2 cellular contexts compared by ENCODE assay signal in genomic region chr2:138455275-138455674, GRCh38.
TF ChIP-seq lines count a peak whose summit lies in the region.

No MANE protein-coding gene starts in this region.

TF ChIP-seq in GM12878, 131 proteins besides CTCF, POLR2A, EP300 and RAD21:
- TF ChIP-seq ZBTB40 (IDR thresholded peaks at IDR 0.05; ENCODE audit: borderline replicate concordance) = no peak
- TF ChIP-seq, protein P1, sequence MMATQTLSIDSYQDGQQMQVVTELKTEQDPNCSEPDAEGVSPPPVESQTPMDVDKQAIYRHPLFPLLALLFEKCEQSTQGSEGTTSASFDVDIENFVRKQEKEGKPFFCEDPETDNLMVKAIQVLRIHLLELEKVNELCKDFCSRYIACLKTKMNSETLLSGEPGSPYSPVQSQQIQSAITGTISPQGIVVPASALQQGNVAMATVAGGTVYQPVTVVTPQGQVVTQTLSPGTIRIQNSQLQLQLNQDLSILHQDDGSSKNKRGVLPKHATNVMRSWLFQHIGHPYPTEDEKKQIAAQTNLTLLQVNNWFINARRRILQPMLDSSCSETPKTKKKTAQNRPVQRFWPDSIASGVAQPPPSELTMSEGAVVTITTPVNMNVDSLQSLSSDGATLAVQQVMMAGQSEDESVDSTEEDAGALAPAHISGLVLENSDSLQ (IDR thresholded peaks at IDR 0.05) = peak; percentile 52; the same call in 1 of the 2 replicates
TF ChIP-seq in GM12878: peak in this region for 1.

TF ChIP-seq in HepG2, 621 proteins besides CTCF, POLR2A, EP300 and RAD21 (continues in another document):
- TF ChIP-seq ZNF558 (CRISPR knock-in tag; IDR thresholded peaks at IDR 0.05; ENCODE audit: borderline replicate concordance) (no peak), ZFP37 (CRISPR knock-in tag; IDR thresholded peaks at IDR 0.05; ENCODE audit: borderline replicate concordance) (no peak), UBTF (CRISPR knock-in tag; IDR thresholded peaks at IDR 0.05) (0 out of 2 replicates have a peak, but pooled peaks have one; percentile 7), ZNF468 (CRISPR knock-in tag; IDR thresholded peaks at IDR 0.05) (no peak), BHLHE40 (IDR thresholded peaks at IDR 0.05; ENCODE audit: low read length) (no peak), HOXA3 (CRISPR knock-in tag; IDR thresholded peaks at IDR 0.05) (no peak), TFAP4 (IDR thresholded peaks at IDR 0.05; ENCODE audit: borderline replicate concordance, low read depth) (no peak), TFDP2 (CRISPR knock-in tag; IDR thresholded peaks at IDR 0.05) (no peak), ZBTB7A (CRISPR knock-in tag; IDR thresholded peaks at IDR 0.05) (no peak), FOSL2 (CRISPR knock-in tag; IDR thresholded peaks at IDR 0.05) (no peak), THAP11 (CRISPR knock-in tag; IDR thresholded peaks at IDR 0.05) (no peak), E2F1 (CRISPR knock-in tag; IDR thresholded peaks at IDR 0.05) (no peak), NONO (IDR thresholded peaks at IDR 0.05) (no peak), NONO (CRISPR knock-in tag; conservative IDR thresholded peaks at IDR 0.05) (no peak), ZBTB46 (CRISPR knock-in tag; IDR thresholded peaks at IDR 0.05; ENCODE audit: borderline replicate concordance) (no peak), SALL1 (CRISPR knock-in tag; IDR thresholded peaks at IDR 0.05) (no peak), NRL (CRISPR knock-in tag; IDR thresholded peaks at IDR 0.05; ENCODE audit: borderline replicate concordance) (no peak), ASH2L (IDR thresholded peaks at IDR 0.05; ENCODE audit: insufficient read length, low read depth, low read length) (no peak), NR2F6 (IDR thresholded peaks at IDR 0.05) (no peak), NR2F6 (CRISPR knock-in tag; IDR thresholded peaks at IDR 0.05) (no peak)
- TF ChIP-seq, protein P2, sequence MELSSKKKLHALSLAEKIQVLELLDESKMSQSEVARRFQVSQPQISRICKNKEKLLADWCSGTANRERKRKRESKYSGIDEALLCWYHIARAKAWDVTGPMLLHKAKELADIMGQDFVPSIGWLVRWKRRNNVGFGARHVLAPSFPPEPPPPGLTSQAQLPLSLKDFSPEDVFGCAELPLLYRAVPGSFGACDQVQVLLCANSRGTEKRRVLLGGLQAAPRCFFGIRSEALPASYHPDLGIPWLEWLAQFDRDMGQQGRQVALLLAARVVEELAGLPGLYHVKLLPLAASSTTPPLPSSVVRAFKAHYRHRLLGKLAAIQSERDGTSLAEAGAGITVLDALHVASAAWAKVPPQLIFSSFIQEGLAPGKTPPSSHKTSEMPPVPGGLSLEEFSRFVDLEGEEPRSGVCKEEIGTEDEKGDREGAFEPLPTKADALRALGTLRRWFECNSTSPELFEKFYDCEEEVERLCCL (CRISPR knock-in tag; IDR thresholded peaks at IDR 0.05; ENCODE audit: borderline replicate concordance) = no peak
- TF ChIP-seq, protein P3, sequence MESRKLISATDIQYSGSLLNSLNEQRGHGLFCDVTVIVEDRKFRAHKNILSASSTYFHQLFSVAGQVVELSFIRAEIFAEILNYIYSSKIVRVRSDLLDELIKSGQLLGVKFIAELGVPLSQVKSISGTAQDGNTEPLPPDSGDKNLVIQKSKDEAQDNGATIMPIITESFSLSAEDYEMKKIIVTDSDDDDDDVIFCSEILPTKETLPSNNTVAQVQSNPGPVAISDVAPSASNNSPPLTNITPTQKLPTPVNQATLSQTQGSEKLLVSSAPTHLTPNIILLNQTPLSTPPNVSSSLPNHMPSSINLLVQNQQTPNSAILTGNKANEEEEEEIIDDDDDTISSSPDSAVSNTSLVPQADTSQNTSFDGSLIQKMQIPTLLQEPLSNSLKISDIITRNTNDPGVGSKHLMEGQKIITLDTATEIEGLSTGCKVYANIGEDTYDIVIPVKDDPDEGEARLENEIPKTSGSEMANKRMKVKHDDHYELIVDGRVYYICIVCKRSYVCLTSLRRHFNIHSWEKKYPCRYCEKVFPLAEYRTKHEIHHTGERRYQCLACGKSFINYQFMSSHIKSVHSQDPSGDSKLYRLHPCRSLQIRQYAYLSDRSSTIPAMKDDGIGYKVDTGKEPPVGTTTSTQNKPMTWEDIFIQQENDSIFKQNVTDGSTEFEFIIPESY (CRISPR knock-in tag; IDR thresholded peaks at IDR 0.05) = no peak
- TF ChIP-seq, protein P4, sequence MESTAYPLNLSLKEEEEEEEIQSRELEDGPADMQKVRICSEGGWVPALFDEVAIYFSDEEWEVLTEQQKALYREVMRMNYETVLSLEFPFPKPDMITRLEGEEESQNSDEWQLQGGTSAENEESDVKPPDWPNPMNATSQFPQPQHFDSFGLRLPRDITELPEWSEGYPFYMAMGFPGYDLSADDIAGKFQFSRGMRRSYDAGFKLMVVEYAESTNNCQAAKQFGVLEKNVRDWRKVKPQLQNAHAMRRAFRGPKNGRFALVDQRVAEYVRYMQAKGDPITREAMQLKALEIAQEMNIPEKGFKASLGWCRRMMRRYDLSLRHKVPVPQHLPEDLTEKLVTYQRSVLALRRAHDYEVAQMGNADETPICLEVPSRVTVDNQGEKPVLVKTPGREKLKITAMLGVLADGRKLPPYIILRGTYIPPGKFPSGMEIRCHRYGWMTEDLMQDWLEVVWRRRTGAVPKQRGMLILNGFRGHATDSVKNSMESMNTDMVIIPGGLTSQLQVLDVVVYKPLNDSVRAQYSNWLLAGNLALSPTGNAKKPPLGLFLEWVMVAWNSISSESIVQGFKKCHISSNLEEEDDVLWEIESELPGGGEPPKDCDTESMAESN (CRISPR knock-in tag; conservative IDR thresholded peaks at IDR 0.05) = 0 out of 2 replicates have a peak, but pooled peaks have one; percentile 20
- TF ChIP-seq, protein P5, sequence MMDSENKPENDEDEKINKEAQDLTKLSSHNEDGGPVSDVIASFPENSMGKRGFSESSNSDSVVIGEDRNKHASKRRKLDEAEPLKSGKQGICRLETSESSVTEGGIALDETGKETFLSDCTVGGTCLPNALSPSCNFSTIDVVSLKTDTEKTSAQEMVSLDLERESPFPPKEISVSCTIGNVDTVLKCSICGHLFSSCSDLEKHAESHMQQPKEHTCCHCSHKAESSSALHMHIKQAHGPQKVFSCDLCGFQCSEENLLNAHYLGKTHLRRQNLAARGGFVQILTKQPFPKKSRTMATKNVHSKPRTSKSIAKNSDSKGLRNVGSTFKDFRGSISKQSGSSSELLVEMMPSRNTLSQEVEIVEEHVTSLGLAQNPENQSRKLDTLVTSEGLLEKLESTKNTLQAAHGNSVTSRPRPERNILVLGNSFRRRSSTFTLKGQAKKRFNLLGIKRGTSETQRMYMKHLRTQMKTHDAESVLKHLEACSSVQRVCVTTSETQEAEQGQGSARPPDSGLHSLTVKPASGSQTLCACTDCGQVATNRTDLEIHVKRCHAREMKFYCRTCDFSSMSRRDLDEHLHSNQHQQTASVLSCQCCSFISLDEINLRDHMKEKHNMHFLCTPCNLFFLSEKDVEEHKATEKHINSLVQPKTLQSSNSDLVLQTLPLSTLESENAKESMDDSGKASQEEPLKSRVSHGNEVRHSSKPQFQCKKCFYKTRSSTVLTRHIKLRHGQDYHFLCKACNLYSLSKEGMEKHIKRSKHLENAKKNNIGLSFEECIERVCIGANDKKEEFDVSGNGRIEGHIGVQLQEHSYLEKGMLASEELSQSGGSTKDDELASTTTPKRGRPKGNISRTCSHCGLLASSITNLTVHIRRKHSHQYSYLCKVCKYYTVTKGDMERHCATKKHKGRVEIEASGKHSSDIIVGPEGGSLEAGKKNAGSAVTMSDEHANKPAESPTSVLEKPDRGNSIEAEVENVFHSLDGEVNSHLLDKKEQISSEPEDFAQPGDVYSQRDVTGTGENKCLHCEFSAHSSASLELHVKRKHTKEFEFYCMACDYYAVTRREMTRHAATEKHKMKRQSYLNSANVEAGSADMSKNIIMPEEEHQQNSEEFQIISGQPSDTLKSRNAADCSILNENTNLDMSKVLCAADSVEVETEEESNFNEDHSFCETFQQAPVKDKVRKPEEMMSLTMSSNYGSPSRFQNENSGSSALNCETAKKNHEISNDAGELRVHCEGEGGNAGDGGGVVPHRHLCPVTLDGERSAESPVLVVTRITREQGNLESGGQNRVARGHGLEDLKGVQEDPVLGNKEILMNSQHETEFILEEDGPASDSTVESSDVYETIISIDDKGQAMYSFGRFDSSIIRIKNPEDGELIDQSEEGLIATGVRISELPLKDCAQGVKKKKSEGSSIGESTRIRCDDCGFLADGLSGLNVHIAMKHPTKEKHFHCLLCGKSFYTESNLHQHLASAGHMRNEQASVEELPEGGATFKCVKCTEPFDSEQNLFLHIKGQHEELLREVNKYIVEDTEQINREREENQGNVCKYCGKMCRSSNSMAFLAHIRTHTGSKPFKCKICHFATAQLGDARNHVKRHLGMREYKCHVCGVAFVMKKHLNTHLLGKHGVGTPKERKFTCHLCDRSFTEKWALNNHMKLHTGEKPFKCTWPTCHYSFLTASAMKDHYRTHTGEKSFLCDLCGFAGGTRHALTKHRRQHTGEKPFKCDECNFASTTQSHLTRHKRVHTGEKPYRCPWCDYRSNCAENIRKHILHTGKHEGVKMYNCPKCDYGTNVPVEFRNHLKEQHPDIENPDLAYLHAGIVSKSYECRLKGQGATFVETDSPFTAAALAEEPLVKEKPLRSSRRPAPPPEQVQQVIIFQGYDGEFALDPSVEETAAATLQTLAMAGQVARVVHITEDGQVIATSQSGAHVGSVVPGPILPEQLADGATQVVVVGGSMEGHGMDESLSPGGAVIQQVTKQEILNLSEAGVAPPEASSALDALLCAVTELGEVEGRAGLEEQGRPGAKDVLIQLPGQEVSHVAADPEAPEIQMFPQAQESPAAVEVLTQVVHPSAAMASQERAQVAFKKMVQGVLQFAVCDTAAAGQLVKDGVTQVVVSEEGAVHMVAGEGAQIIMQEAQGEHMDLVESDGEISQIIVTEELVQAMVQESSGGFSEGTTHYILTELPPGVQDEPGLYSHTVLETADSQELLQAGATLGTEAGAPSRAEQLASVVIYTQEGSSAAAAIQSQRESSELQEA (CRISPR knock-in tag; IDR thresholded peaks at IDR 0.05; ENCODE audit: not compliant biosample characterization) = no peak
- TF ChIP-seq, protein P6, sequence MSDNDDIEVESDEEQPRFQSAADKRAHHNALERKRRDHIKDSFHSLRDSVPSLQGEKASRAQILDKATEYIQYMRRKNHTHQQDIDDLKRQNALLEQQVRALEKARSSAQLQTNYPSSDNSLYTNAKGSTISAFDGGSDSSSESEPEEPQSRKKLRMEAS (IDR thresholded peaks at IDR 0.05) = no peak
